ENCODE assay signal across 8 cellular contexts in the genomic region with DNA sequence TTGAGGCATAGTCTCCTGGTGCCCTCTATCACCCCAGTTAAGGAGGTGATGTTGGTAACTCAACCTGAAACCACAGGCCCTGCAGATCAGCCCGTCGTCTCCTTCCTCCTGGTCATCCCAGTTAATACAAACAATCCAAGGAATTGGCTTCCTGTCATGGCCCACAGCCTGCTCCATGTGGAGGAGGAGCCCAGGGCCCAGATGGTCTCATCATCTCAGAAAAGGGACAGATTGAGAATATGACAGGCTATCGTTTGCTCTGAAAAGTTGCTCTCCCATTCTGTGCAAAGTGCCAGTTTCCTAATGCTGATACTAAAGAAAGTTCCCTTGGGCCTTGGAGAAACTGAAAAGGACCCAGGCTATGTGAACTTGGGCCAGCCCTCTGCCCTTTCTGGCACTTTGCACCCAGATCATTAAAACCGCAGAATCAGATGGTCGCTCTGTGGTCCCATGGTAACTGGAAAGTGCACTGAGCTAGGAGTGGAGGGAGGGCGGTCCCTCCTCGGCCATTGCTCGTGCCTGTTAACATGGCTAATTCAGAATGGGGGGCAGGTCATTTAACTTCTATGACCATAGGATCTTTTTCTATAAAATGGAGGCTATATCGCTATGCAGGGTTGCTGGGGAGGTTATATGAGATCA. TPM values are rescaled to one million over a fixed set of nuclear protein-coding genes. Genes with fewer than 3 reads are reported as not detected.
DNase-seq lines count a peak whose midpoint lies in the region; ATAC-seq and TF ChIP-seq lines count a peak whose summit lies in the region.

No MANE protein-coding gene starts in this region.

- POLR2A ChIA-PET in HCT116 (lab: Charles Lee): no interaction called here

- no peaks in the 10 kb centered on the region for H3K79me2 ChIP-seq in HCT116 (ENCODE audit: insufficient read depth, low read length)

- no peaks in the 10 kb centered on the region for H4K20me1 ChIP-seq in HCT116 (ENCODE audit: insufficient read depth)

- TF ChIP-seq CTCF in HCT116 (IDR thresholded peaks at IDR 0.05 in 2 of 3, conservative IDR thresholded peaks at IDR 0.05 in 1 of 3; ENCODE audit: borderline replicate concordance in 1 of 3, insufficient read depth in 1 of 3, low read depth in 2 of 3, low read length in 2 of 3) (no peak), WI38 (IDR thresholded peaks at IDR 0.05; ENCODE audit: low read depth, low read length) (no peak), right atrium auricular region (IDR thresholded peaks at IDR 0.05) (no peak)

- DNase-seq in HCT116 (ENCODE audit: low read depth, low spot score) (no peak), right atrium auricular region (ENCODE audit: low spot score) (peak; percentile 66), AML-193 (lab: John Stamatoyannopoulos, UW) (no peak), HAP-1 (ENCODE audit: low spot score in 2 of 2) (no peak)
- DNase-seq in stimulated activated effector memory CD8-positive, alpha-beta T cell treated with anti-CD3 and anti-CD28 coated beads, Interleukin-12 subunit alpha, Interleukin-12 subunit beta, amount 100 ng/mL, for 72 hours (ENCODE audit: low spot score in 2 of 2): peak in 1 of 2 donors; percentile 43
- no peak for DNase-seq in activated CD8-positive, alpha-beta memory T cell treated with anti-CD3 and anti-CD28 coated beads, Interleukin-2, amount 50 U/mL, for 4 hours

- no peak for TF ChIP-seq RAD21 in HCT116 (IDR thresholded peaks at IDR 0.05; ENCODE audit: low read depth)

- peak; percentile 6 for ATAC-seq in HCT116
- no peak for ATAC-seq in stimulated activated effector memory CD8-positive, alpha-beta T cell treated with anti-CD3 and anti-CD28 coated beads, Interleukin-12 subunit alpha, Interleukin-12 subunit beta, amount 100 ng/mL, for 72 hours
- ATAC-seq in GM18868 (IDR thresholded peaks at IDR 0.05; ENCODE audit: unreplicated experiment): no peak

- CTCF ChIA-PET in HCT116 (lab: Charles Lee): no interaction called here

- H3K36me3 Mint-ChIP-seq in stimulated activated effector memory CD8-positive, alpha-beta T cell treated with anti-CD3 and anti-CD28 coated beads, Interleukin-12 subunit alpha, Interleukin-12 subunit beta, amount 100 ng/mL, for 72 hours: no peaks in the 10 kb centered on the region

- in situ Hi-C loops in HAP-1 (cut with MboI; ENCODE audit: low sequenced_read_pairs): loop anchor here (5.0 to 10.0 kb wide), 2 partner anchors 39 to 116 kb away; no protein-coding TSS in a partner anchor

- H3K4me2 ChIP-seq in HCT116 (ENCODE audit: low read length): peak overlapping the region; percentile 78

- H3K4me3 Mint-ChIP-seq in stimulated activated effector memory CD8-positive, alpha-beta T cell treated with anti-CD3 and anti-CD28 coated beads, Interleukin-12 subunit alpha, Interleukin-12 subunit beta, amount 100 ng/mL, for 72 hours: no peak overlapping the region

- no peaks in the 10 kb centered on the region for H3K27me3 ChIP-seq in HCT116 (ENCODE audit: insufficient read depth, low read length)
- H3K27me3 ChIP-seq in right atrium auricular region: no peaks in the 10 kb centered on the region
- H3K27me3 ChIP-seq in HAP-1 (ENCODE audit: low read depth): no peaks in the 10 kb centered on the region

- H3K4me3 ChIP-seq in HCT116 (replicated peaks in 1 of 2; ENCODE audit: low read depth in 1 of 2, low read length in 2 of 2) (peak overlapping the region; percentile 25 to 47), WI38 (ENCODE audit: low read depth, low read length) (0 out of 2 replicates have a peak overlapping the region, but pooled peaks have one; percentile 25), right atrium auricular region (peak overlapping the region in 1 of 2 donors; percentile 43), HAP-1 (no peak overlapping the region)

- no TSS peak for BruUV-seq in HCT116 (replicated peaks; lab: Mats Ljungman, UMichigan)

- H3K9me3 ChIP-seq in HCT116 (ENCODE audit: control insufficient read depth in 1 of 2, insufficient read depth in 1 of 2, low read depth in 1 of 2, low read length in 2 of 2): no peaks in the 10 kb centered on the region
- H3K9me3 ChIP-seq in right atrium auricular region: no peaks in the 10 kb centered on the region
- H3K9me3 ChIP-seq in HAP-1: no peaks in the 10 kb centered on the region

- H2AFZ ChIP-seq in HCT116 (ENCODE audit: low read depth, low read length, poor library complexity, severe bottlenecking): peak overlapping the region; percentile 72

- H3K27ac Mint-ChIP-seq in stimulated activated effector memory CD8-positive, alpha-beta T cell treated with anti-CD3 and anti-CD28 coated beads, Interleukin-12 subunit alpha, Interleukin-12 subunit beta, amount 100 ng/mL, for 72 hours: peak overlapping the region; percentile 84

- H3K27ac ChIP-seq in HCT116 (ENCODE audit: low read depth, low read length) (peak overlapping the region; percentile 76), right atrium auricular region (peak overlapping the region; percentile 88 to 96)

- H3K36me3 ChIP-seq in HCT116 (ENCODE audit: control insufficient read depth in 1 of 2, insufficient read depth in 2 of 2, low read length in 2 of 2): no peaks in the 10 kb centered on the region
- no peaks in the 10 kb centered on the region for H3K36me3 ChIP-seq in right atrium auricular region
- no peaks in the 10 kb centered on the region for H3K36me3 ChIP-seq in HAP-1 (replicated peaks)

- H3K4me1 ChIP-seq in HCT116 (ENCODE audit: control insufficient read depth in 1 of 2, insufficient read depth in 2 of 2, low read length in 2 of 2) (peaks cover 47 to 68% of the 10 kb centered on the region in 2 experiments), right atrium auricular region (peaks cover 0 to 86% of the 10 kb centered on the region in 2 donors), HAP-1 (peaks cover 15% of the 10 kb centered on the region)

- H3K9me2 ChIP-seq in HCT116 (ENCODE audit: insufficient read depth): no peaks in the 10 kb centered on the region

- RAD21 ChIA-PET in HCT116 (lab: Charles Lee; ENCODE audit: low non-redundant PET in 1 of 2, low total read pairs in 2 of 2, uncharacterized antibody in 2 of 2, unreplicated experiment in 2 of 2): no interaction called here

- no peaks in the 10 kb centered on the region for H3K9me3 Mint-ChIP-seq in stimulated activated effector memory CD8-positive, alpha-beta T cell treated with anti-CD3 and anti-CD28 coated beads, Interleukin-12 subunit alpha, Interleukin-12 subunit beta, amount 100 ng/mL, for 72 hours

- H3K4me1 Mint-ChIP-seq in stimulated activated effector memory CD8-positive, alpha-beta T cell treated with anti-CD3 and anti-CD28 coated beads, Interleukin-12 subunit alpha, Interleukin-12 subunit beta, amount 100 ng/mL, for 72 hours: peaks cover 22% of the 10 kb centered on the region

- intact Hi-C loops in HCT116 (cut with micrococcal nuclease): no loop called here

- no peak for TF ChIP-seq POLR2A in HCT116 (IDR thresholded peaks at IDR 0.05; ENCODE audit: borderline replicate concordance, extremely low read depth, insufficient read depth, insufficient read length)

- peak overlapping the region; percentile 49 for H3K9ac ChIP-seq in HCT116 (ENCODE audit: low read length)

TF ChIP-seq in HCT116, 20 proteins besides CTCF, POLR2A, EP300 and RAD21:
- no peak for TF ChIP-seq SIN3A (IDR thresholded peaks at IDR 0.05; ENCODE audit: low read depth)
- TF ChIP-seq, protein P1, sequence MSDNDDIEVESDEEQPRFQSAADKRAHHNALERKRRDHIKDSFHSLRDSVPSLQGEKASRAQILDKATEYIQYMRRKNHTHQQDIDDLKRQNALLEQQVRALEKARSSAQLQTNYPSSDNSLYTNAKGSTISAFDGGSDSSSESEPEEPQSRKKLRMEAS (IDR thresholded peaks at IDR 0.05): no peak
- no peak for TF ChIP-seq TCF7L2 (IDR thresholded peaks at IDR 0.05; ENCODE audit: borderline replicate concordance, extremely low read depth, insufficient read depth, insufficient read length)
- TF ChIP-seq EGR1 (IDR thresholded peaks at IDR 0.05; ENCODE audit: low read depth): no peak
- no peak for TF ChIP-seq CEBPB (IDR thresholded peaks at IDR 0.05; ENCODE audit: low read depth)
- no peak for TF ChIP-seq ZNF274 (IDR thresholded peaks at IDR 0.05; ENCODE audit: low read depth, low read length)
- TF ChIP-seq, protein P2, sequence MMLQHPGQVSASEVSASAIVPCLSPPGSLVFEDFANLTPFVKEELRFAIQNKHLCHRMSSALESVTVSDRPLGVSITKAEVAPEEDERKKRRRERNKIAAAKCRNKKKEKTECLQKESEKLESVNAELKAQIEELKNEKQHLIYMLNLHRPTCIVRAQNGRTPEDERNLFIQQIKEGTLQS (IDR thresholded peaks at IDR 0.05): no peak
- TF ChIP-seq SP1 (IDR thresholded peaks at IDR 0.05; ENCODE audit: low read depth): no peak
- no peak for TF ChIP-seq YY1 (IDR thresholded peaks at IDR 0.05; ENCODE audit: extremely low read depth, insufficient replicate concordance, low read depth, low read length)
- TF ChIP-seq POLR2AphosphoS5 (IDR thresholded peaks at IDR 0.05; ENCODE audit: low read depth, low read length): no peak
- no peak for TF ChIP-seq EZH2 (IDR thresholded peaks at IDR 0.05)
- TF ChIP-seq, protein P3, sequence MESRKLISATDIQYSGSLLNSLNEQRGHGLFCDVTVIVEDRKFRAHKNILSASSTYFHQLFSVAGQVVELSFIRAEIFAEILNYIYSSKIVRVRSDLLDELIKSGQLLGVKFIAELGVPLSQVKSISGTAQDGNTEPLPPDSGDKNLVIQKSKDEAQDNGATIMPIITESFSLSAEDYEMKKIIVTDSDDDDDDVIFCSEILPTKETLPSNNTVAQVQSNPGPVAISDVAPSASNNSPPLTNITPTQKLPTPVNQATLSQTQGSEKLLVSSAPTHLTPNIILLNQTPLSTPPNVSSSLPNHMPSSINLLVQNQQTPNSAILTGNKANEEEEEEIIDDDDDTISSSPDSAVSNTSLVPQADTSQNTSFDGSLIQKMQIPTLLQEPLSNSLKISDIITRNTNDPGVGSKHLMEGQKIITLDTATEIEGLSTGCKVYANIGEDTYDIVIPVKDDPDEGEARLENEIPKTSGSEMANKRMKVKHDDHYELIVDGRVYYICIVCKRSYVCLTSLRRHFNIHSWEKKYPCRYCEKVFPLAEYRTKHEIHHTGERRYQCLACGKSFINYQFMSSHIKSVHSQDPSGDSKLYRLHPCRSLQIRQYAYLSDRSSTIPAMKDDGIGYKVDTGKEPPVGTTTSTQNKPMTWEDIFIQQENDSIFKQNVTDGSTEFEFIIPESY (IDR thresholded peaks at IDR 0.05; ENCODE audit: extremely low read depth, insufficient replicate concordance, low read length): no peak

RNA-seq across cellular contexts. Expression of a gene that starts 0.7 kb away (rescaled TPM):
- not detected for total RNA-seq in HCT116 (2021; ENCODE audit: unreplicated experiment)
- polyA plus RNA-seq in HCT116 (2012): 0.05 TPM in 1 of 2 replicates, not detected in the other
- total RNA-seq in right atrium auricular region: 1 to 10 TPM; 3.8 to 6.3 TPM

RNA-seq across cellular contexts. Expression of a gene that starts 2.6 kb away (rescaled TPM):
- total RNA-seq in HCT116 (2021; ENCODE audit: unreplicated experiment) (0.32 TPM), right atrium auricular region (10 to 100 TPM in 1 of 2 donors, 1 to 10 TPM in 1; 4.9 to 12.5 TPM)
- 0.81 and 1.1 TPM in 2 replicates for polyA plus RNA-seq in HCT116 (2012)

RNA-seq across cellular contexts. Expression of a gene that starts 38.4 kb away (rescaled TPM):
- total RNA-seq in HCT116 (2021; ENCODE audit: unreplicated experiment) (not detected), right atrium auricular region (not detected)
- polyA plus RNA-seq in HCT116 (2012): 0.06 TPM in 1 of 2 replicates, not detected in the other

RNA-seq across cellular contexts. Expression of a gene that starts 49.3 kb away (rescaled TPM):
- total RNA-seq in HCT116 (2021; ENCODE audit: unreplicated experiment) (not detected), right atrium auricular region (not detected)
- not detected in 2 replicates for polyA plus RNA-seq in HCT116 (2012)
